12 cellular contexts compared by ENCODE assay signal in the genomic region with DNA sequence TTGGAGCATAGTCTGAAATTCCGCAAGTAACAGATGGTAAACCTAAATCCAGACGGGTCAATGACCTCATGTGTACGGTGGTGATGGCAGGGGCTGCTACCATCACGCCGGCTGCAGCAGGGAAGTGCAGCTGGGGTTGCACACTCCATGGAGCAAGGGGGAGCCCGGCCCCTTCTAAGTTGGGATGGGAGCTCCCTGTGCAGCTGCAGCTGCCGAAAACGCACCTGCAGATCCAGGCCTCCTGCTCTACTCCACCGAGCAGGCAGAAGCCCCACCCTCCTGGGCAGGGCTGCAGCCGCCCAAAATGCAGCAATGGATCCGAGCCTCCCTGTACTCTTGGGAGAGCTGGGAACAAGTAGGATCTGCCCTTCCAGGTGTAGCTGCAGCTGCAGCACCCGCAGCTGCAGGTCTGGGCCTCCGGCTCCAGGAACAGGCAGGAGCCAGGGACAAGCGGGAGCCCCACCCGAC. TPM values are rescaled to one million over a fixed set of nuclear protein-coding genes. Genes with fewer than 3 reads are reported as not detected.
DNase-seq lines count a peak whose midpoint lies in the region; ATAC-seq and TF ChIP-seq lines count a peak whose summit lies in the region.
"Had no signal": no experiment of that assay in that cellular context is flagged by ENCODE, and none has a peak within 500 bp of the region (broad histone marks: within the 10 kb centered on the region; RNA-seq: fewer than 3 reads in every experiment).

No MANE protein-coding gene starts in this region.

- H3K4me1 ChIP-seq in HCT116 (ENCODE audit: control insufficient read depth in 1 of 2, insufficient read depth in 2 of 2, low read length in 2 of 2), result no peaks in the 10 kb centered on the region

- no peaks in the 10 kb centered on the region for H3K36me3 ChIP-seq in HCT116 (ENCODE audit: control insufficient read depth in 1 of 2, insufficient read depth in 2 of 2, low read length in 2 of 2)

- no peaks in the 10 kb centered on the region for H3K79me2 ChIP-seq in HCT116 (ENCODE audit: insufficient read depth, low read length)

- H2AFZ ChIP-seq in HCT116 (ENCODE audit: low read depth, low read length, poor library complexity, severe bottlenecking), result no peak overlapping the region

- no peaks in the 10 kb centered on the region for H3K9me2 ChIP-seq in HCT116 (ENCODE audit: insufficient read depth)

- CTCF ChIA-PET in HCT116 (lab: Charles Lee), result no interaction called here

- DNase-seq in HCT116 (ENCODE audit: low read depth, low spot score) (no peak), SK-N-DZ (ENCODE audit: low spot score) (peak; percentile 35), nephron progenitor cell (no peak)
- DNase-seq in effector CD4-positive, alpha-beta T cell, result no peak
- DNase-seq: HFFc6, NCI-H1105, NCI-H187, NCI-H510A had no signal

- H3K4me3 Mint-ChIP-seq in nephron progenitor cell, result no peak overlapping the region
- H3K4me3 Mint-ChIP-seq: HFFc6 had no signal

- no peak for TF ChIP-seq RAD21 in HCT116 (IDR thresholded peaks at IDR 0.05; ENCODE audit: low read depth)

- H3K9me3 ChIP-seq in HCT116 (ENCODE audit: control insufficient read depth in 1 of 2, insufficient read depth in 1 of 2, low read depth in 1 of 2, low read length in 2 of 2) (no peaks in the 10 kb centered on the region), iPS-18c (ENCODE audit: control insufficient read depth, insufficient read depth, low read length) (peaks cover 3% of the 10 kb centered on the region)

- RAD21 ChIA-PET in HCT116 (lab: Charles Lee; ENCODE audit: low non-redundant PET in 1 of 2, low total read pairs in 2 of 2, uncharacterized antibody in 2 of 2, unreplicated experiment in 2 of 2), result no interaction called here

- H3K9me3 Mint-ChIP-seq in nephron progenitor cell, result peaks cover 4% of the 10 kb centered on the region
- H3K9me3 Mint-ChIP-seq: HFFc6 had no signal

- POLR2A ChIA-PET in HCT116 (lab: Charles Lee), result no interaction called here

- ATAC-seq in HCT116, result peak; percentile 17; the same call in 1 of the 2 replicates
- ATAC-seq in HG03097 (IDR thresholded peaks at IDR 0.05; ENCODE audit: low FRiP score, unreplicated experiment), result no peak
- ATAC-seq in GM21737 (IDR thresholded peaks at IDR 0.05; ENCODE audit: unreplicated experiment), result no peak

- no peaks in the 10 kb centered on the region for H3K4me1 Mint-ChIP-seq in nephron progenitor cell

- TF ChIP-seq POLR2A in HCT116 (IDR thresholded peaks at IDR 0.05; ENCODE audit: borderline replicate concordance, extremely low read depth, insufficient read depth, insufficient read length), result no peak

- no peak overlapping the region for H3K4me2 ChIP-seq in HCT116 (ENCODE audit: low read length)
- H3K4me2 ChIP-seq: KMS-11 had no signal

- no peaks in the 10 kb centered on the region for H3K36me3 Mint-ChIP-seq in nephron progenitor cell (ENCODE audit: low read depth)

- no peak overlapping the region for H3K27ac Mint-ChIP-seq in nephron progenitor cell
- H3K27ac Mint-ChIP-seq: HFFc6 had no signal

- no peak for TF ChIP-seq CTCF in HCT116 (IDR thresholded peaks at IDR 0.05 in 2 of 3, conservative IDR thresholded peaks at IDR 0.05 in 1 of 3; ENCODE audit: borderline replicate concordance in 1 of 3, insufficient read depth in 1 of 3, low read depth in 2 of 3, low read length in 2 of 3)
- no peak for TF ChIP-seq CTCF in nephron progenitor cell (IDR thresholded peaks at IDR 0.05)

- H3K4me3 ChIP-seq in HCT116 (replicated peaks in 1 of 2; ENCODE audit: low read depth in 1 of 2, low read length in 2 of 2) (no peak overlapping the region), iPS-18c (ENCODE audit: insufficient read depth, low read depth, low read length) (peak overlapping the region; percentile 26; the same call in 1 of the 2 replicates)

- no peak overlapping the region for H3K27ac ChIP-seq in HCT116 (ENCODE audit: low read depth, low read length)
- H3K27ac ChIP-seq: KMS-11 had no signal

- H3K9ac ChIP-seq in HCT116 (ENCODE audit: low read length), result no peak overlapping the region
- H3K9ac ChIP-seq: KMS-11 had no signal

- BruUV-seq in HCT116 (replicated peaks; lab: Mats Ljungman, UMichigan), result no TSS peak

- H4K20me1 ChIP-seq in HCT116 (ENCODE audit: insufficient read depth), result no peaks in the 10 kb centered on the region

- intact Hi-C loops in HCT116 (cut with micrococcal nuclease), result no loop called here

- peaks cover 3% of the 10 kb centered on the region for H3K27me3 Mint-ChIP-seq in nephron progenitor cell (ENCODE audit: low read depth, poor library complexity)

- H3K27me3 ChIP-seq in HCT116 (ENCODE audit: insufficient read depth, low read length), result no peaks in the 10 kb centered on the region

TF ChIP-seq in HCT116, 20 proteins besides CTCF, POLR2A, EP300 and RAD21:
- no peak for TF ChIP-seq YY1 (IDR thresholded peaks at IDR 0.05; ENCODE audit: extremely low read depth, insufficient replicate concordance, low read depth, low read length)
- no peak for TF ChIP-seq ELF1 (IDR thresholded peaks at IDR 0.05; ENCODE audit: borderline replicate concordance, low read depth)
- TF ChIP-seq, protein P1, sequence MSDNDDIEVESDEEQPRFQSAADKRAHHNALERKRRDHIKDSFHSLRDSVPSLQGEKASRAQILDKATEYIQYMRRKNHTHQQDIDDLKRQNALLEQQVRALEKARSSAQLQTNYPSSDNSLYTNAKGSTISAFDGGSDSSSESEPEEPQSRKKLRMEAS (IDR thresholded peaks at IDR 0.05), result no peak
- no peak for TF ChIP-seq ZFX (IDR thresholded peaks at IDR 0.05)

RNA-seq across cellular contexts. Expression of a gene that starts 25.5 kb away (rescaled TPM):
- total RNA-seq in HCT116 (2021; ENCODE audit: unreplicated experiment), result 9.1 TPM
- 2.5 and 3.8 TPM in 2 replicates for polyA plus RNA-seq in HCT116 (2012)
- polyA plus RNA-seq in SK-N-DZ (2014; cell fraction: cytosol; rRNA removed), result 16.3 and 17.9 TPM in 2 replicates
- polyA plus RNA-seq in SK-N-DZ (2014; cell fraction: nucleus; rRNA removed), result 3.6 and 4.3 TPM in 2 replicates

RNA-seq across cellular contexts. Expression of a gene that starts 45.8 kb away (rescaled TPM):
- 14.5 TPM for total RNA-seq in HCT116 (2021; ENCODE audit: unreplicated experiment)
- 6.2 and 9.4 TPM in 2 replicates for polyA plus RNA-seq in HCT116 (2012)
- polyA plus RNA-seq in SK-N-DZ (2014; cell fraction: cytosol; rRNA removed), result 8.4 and 9.4 TPM in 2 replicates
- 12.1 and 13.9 TPM in 2 replicates for polyA plus RNA-seq in SK-N-DZ (2014; cell fraction: nucleus; rRNA removed)
